Comparison of ENCODE assay signal across 11 cellular contexts in genomic region chr3:6250167-6250566, GRCh38.
DNase-seq lines count a peak whose midpoint lies in the region; ATAC-seq, FAIRE-seq and TF ChIP-seq lines count a peak whose summit lies in the region.
"Had no signal": no experiment of that assay in that cellular context is flagged by ENCODE, and none has a peak within 500 bp of the region (broad histone marks: within the 10 kb centered on the region; RNA-seq: fewer than 3 reads in every experiment).

No MANE protein-coding gene starts in this region.

- no peaks in the 10 kb centered on the region for H3K36me3 ChIP-seq in SU-DHL-6 (ENCODE audit: low read length)
- H3K36me3 ChIP-seq: HAP-1 had no signal

- no peak overlapping the region; the same call in 1 of the 2 replicates for H3K9ac ChIP-seq in SU-DHL-6 (ENCODE audit: low read length)

- H3K4me2 ChIP-seq in SU-DHL-6 (ENCODE audit: low read depth, low read length, poor library complexity, severe bottlenecking): peak overlapping the region; percentile 93

- H3K27me3 ChIP-seq in SU-DHL-6 (ENCODE audit: low read length): no peaks in the 10 kb centered on the region

- CTCF ChIA-PET in HEK293T (lab: Yijun Ruan, JAX): no interaction called here

- POLR2A ChIA-PET in HEK293T (lab: Yijun Ruan, JAX): no interaction called here

- H4K20me1 ChIP-seq in SU-DHL-6 (ENCODE audit: low read depth, low read length): no peaks in the 10 kb centered on the region

- H3K79me2 ChIP-seq in SU-DHL-6 (ENCODE audit: insufficient read depth, low read length): no peaks in the 10 kb centered on the region

- peak overlapping the region; percentile 41 for H3K4me3 ChIP-seq in SU-DHL-6 (ENCODE audit: insufficient read depth, low read length, poor library complexity, severe bottlenecking)
- H3K4me3 ChIP-seq: HAP-1 had no signal

- ATAC-seq in GM18870 (IDR thresholded peaks at IDR 0.05; ENCODE audit: unreplicated experiment): peak; percentile 93
- peak; percentile 99 for ATAC-seq in GM21576 (IDR thresholded peaks at IDR 0.05; ENCODE audit: unreplicated experiment)
- ATAC-seq in HG03135 (IDR thresholded peaks at IDR 0.05; ENCODE audit: unreplicated experiment): peak; percentile 98
- ATAC-seq: left lobe of liver had no signal

- no peaks in the 10 kb centered on the region for H3K9me3 ChIP-seq in SU-DHL-6 (ENCODE audit: insufficient read depth, low read length)
- H3K9me3 ChIP-seq: HAP-1 had no signal

- H3K9me2 ChIP-seq in SU-DHL-6 (replicated peaks; ENCODE audit: insufficient read depth, low read length): no peaks in the 10 kb centered on the region

- no peak overlapping the region for H2AFZ ChIP-seq in SU-DHL-6 (ENCODE audit: low read depth, low read length, severe bottlenecking)

- peak overlapping the region; percentile 84 for H3K27ac ChIP-seq in SU-DHL-6 (ENCODE audit: low read depth, low read length)

- no peak for TF ChIP-seq CTCF in SU-DHL-6 (IDR thresholded peaks at IDR 0.05; ENCODE audit: insufficient read depth, low read length, poor library complexity, severe bottlenecking)
- TF ChIP-seq CTCF in D721Med (IDR thresholded peaks at IDR 0.05; ENCODE audit: insufficient read depth, missing control alignments): no peak

- DNase-seq in D721Med (ENCODE audit: insufficient read length, low spot score) (no peak), HEK293T (ENCODE audit: extremely low spot score) (no peak), mucosa of gallbladder (ENCODE audit: low spot score) (no peak), COR-L47 (lab: John Stamatoyannopoulos, UW) (no peak)
- DNase-seq: DND-41 had no signal

- 0 out of 2 replicates have a peak, but pooled peaks cover 3% of the 10 kb centered on the region for H3F3A ChIP-seq in SU-DHL-6 (ENCODE audit: insufficient read depth)

- FAIRE-seq in D721Med (lab: Jason Lieb, UNC): no peak

TF ChIP-seq in HEK293T, 16 proteins besides CTCF, POLR2A, EP300 and RAD21:
- TF ChIP-seq CTBP1 (IDR thresholded peaks at IDR 0.05; ENCODE audit: borderline replicate concordance) (no peak), FOXA1 (IDR thresholded peaks at IDR 0.05) (no peak), FOXK2 (IDR thresholded peaks at IDR 0.05) (no peak), HDGF (IDR thresholded peaks at IDR 0.05; ENCODE audit: borderline replicate concordance) (no peak), FOXM1 (IDR thresholded peaks at IDR 0.05; ENCODE audit: borderline replicate concordance) (no peak), LEF1 (IDR thresholded peaks at IDR 0.05; ENCODE audit: borderline replicate concordance) (no peak), BHLHE40 (IDR thresholded peaks at IDR 0.05; ENCODE audit: borderline replicate concordance) (no peak), L3MBTL2 (conservative IDR thresholded peaks at IDR 0.05) (no peak), SUZ12 (IDR thresholded peaks at IDR 0.05) (no peak), SP1 (IDR thresholded peaks at IDR 0.05) (no peak)
